ENCODE assay signal across 26 cellular contexts in the genomic region with DNA sequence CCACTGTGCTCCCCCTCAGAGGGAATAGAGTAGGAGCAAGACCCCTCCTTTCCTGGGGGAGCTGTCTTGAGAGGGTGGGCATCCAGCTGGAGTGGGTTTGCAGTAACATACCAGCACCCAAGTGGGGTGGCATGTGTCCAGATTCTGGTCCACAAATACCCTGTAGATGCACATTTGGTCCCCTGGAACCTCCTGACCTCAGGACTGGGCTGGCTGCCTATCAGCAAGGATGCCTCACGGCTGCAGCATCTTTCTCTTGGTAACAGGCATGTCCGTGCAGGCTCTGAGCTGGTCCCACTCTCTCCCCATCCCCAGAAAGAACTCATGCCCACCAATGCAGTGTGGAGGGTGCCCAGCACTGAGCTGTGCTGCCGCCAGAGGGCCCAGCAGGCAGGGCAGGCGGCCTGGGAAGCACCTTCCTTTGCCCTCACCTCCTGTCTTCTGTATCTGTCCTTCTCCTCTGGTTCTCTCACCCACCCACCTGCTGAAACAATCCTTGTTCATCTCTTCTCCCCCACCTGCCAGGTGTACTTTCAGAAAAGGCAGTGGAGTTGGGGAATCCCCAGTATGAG. TPM values are rescaled to one million over a fixed set of nuclear protein-coding genes. Genes with fewer than 3 reads are reported as not detected.
DNase-seq lines count a peak whose midpoint lies in the region; ATAC-seq and TF ChIP-seq lines count a peak whose summit lies in the region.
"Had no signal": no experiment of that assay in that cellular context is flagged by ENCODE, and none has a peak within 500 bp of the region (broad histone marks: within the 10 kb centered on the region; RNA-seq: fewer than 3 reads in every experiment).

No MANE protein-coding gene starts in this region.

- DNase-seq in GM13976 (ENCODE audit: low spot score) (peak; percentile 37), endodermal cell (no peak), NCI-H146 treated with DMSO at 0.1 percent for 48 hours (lab: John Stamatoyannopoulos, UW; ENCODE audit: unreplicated experiment) (no peak), activated gamma-delta T cell treated with Interleukin-2 at 50 U/mL for 16 hours (no peak)
- no peak for DNase-seq in activated naive CD8-positive, alpha-beta T cell treated with anti-CD3 and anti-CD28 coated beads, Interleukin-2, amount 50 U/mL, for 24 hours
- DNase-seq: activated CD4-positive, alpha-beta T cell treated with anti-CD3 and anti-CD28 coated beads, Interleukin-2, amount 10 ng/mL, durations not matched to agents 7 days and 5 days; aorta; BE2C; Caco-2; caudate nucleus; dorsolateral prefrontal cortex; head of caudate nucleus; mesendoderm; NCI-H2029 treated with DMSO at 0.1 percent for 48 hours; NCI-H226; occipital lobe; SJCRH30; upper lobe of left lung had no signal

- H3K36me3 ChIP-seq in DOHH2 (ENCODE audit: control insufficient read depth, low read length) (no peaks in the 10 kb centered on the region), OCI-LY3 (replicated peaks; ENCODE audit: low read depth, low read length) (no peaks in the 10 kb centered on the region), endodermal cell (ENCODE audit: control insufficient read depth, insufficient read depth, low read length) (peaks cover 5% of the 10 kb centered on the region)
- H3K36me3 ChIP-seq: SJCRH30 had no signal

- peaks cover 8% of the 10 kb centered on the region for H3K36me3 Mint-ChIP-seq in endodermal cell (ENCODE audit: low read depth)
- H3K36me3 Mint-ChIP-seq in activated naive CD8-positive, alpha-beta T cell treated with anti-CD3 and anti-CD28 coated beads, Interleukin-2, amount 50 U/mL, for 24 hours (ENCODE audit: low read depth) = no peaks in the 10 kb centered on the region
- H3K36me3 Mint-ChIP-seq: activated naive CD4-positive, alpha-beta T cell treated with anti-CD3 and anti-CD28 coated beads, Interleukin-2, amount 50 U/mL, for 24 hours had no signal

- no peak overlapping the region for H3K27ac ChIP-seq in DOHH2 (ENCODE audit: low read depth, low read length)
- H3K27ac ChIP-seq in OCI-LY3 (ENCODE audit: low read length) = no peak overlapping the region
- no peak overlapping the region for H3K27ac ChIP-seq in endodermal cell (ENCODE audit: low read depth, low read length)
- H3K27ac ChIP-seq: KMS-11, SJCRH30, upper lobe of left lung, VCaP had no signal

- in situ Hi-C loops in GM13976 (cut with MboI; ENCODE audit: low sequenced_read_pairs, unreplicated experiment) = no loop called here

- no peak overlapping the region for H3K27ac Mint-ChIP-seq in endodermal cell
- H3K27ac Mint-ChIP-seq in activated naive CD8-positive, alpha-beta T cell treated with anti-CD3 and anti-CD28 coated beads, Interleukin-2, amount 50 U/mL, for 24 hours = no peak overlapping the region
- H3K27ac Mint-ChIP-seq: activated CD4-positive, alpha-beta T cell treated with anti-CD3 and anti-CD28 coated beads, Interleukin-2, amount 10 ng/mL, durations not matched to agents 7 days and 5 days; activated naive CD4-positive, alpha-beta T cell treated with anti-CD3 and anti-CD28 coated beads, Interleukin-2, amount 50 U/mL, for 24 hours; activated T-helper 1 cell treated with anti-CD3 and anti-CD28 coated beads, Interleukin-12 subunit alpha, Interleukin-12 subunit beta, Interleukin-2, Interleukin-4 antibody, amounts not matched to agents 30 ng/mL and 10 ng/mL and 1 ng/mL, durations not matched to agents 14 hours and 24 hours and 36 hours; T-helper 1 cell treated with Interleukin-12 subunit alpha and Interleukin-12 subunit beta and Interleukin-4 antibody, amounts not matched to agents 30 μg/mL and 1 μg/mL, for 36 hours had no signal

- no peaks in the 10 kb centered on the region for H3K9me3 Mint-ChIP-seq in endodermal cell
- H3K9me3 Mint-ChIP-seq in activated naive CD8-positive, alpha-beta T cell treated with anti-CD3 and anti-CD28 coated beads, Interleukin-2, amount 50 U/mL, for 24 hours = no peaks in the 10 kb centered on the region
- H3K9me3 Mint-ChIP-seq: activated CD4-positive, alpha-beta T cell treated with anti-CD3 and anti-CD28 coated beads, Interleukin-2, amount 10 ng/mL, durations not matched to agents 7 days and 5 days; activated naive CD4-positive, alpha-beta T cell treated with anti-CD3 and anti-CD28 coated beads, Interleukin-2, amount 50 U/mL, for 24 hours; activated T-helper 1 cell treated with anti-CD3 and anti-CD28 coated beads, Interleukin-12 subunit alpha, Interleukin-12 subunit beta, Interleukin-2, Interleukin-4 antibody, amounts not matched to agents 30 ng/mL and 10 ng/mL and 1 ng/mL, durations not matched to agents 14 hours and 24 hours and 36 hours; T-helper 1 cell treated with Interleukin-12 subunit alpha and Interleukin-12 subunit beta and Interleukin-4 antibody, amounts not matched to agents 30 μg/mL and 1 μg/mL, for 36 hours had no signal

- H3K79me2 ChIP-seq in DOHH2 (ENCODE audit: control insufficient read depth, low read length) = no peaks in the 10 kb centered on the region
- H3K79me2 ChIP-seq in OCI-LY3 (ENCODE audit: low read length) = no peaks in the 10 kb centered on the region

- ATAC-seq in HG03196 (IDR thresholded peaks at IDR 0.05; ENCODE audit: unreplicated experiment) = no peak
- ATAC-seq in activated naive CD8-positive, alpha-beta T cell treated with anti-CD3 and anti-CD28 coated beads, Interleukin-2, amount 50 U/mL, for 24 hours = no peak

- no peak overlapping the region for H2AFZ ChIP-seq in OCI-LY3 (ENCODE audit: low read depth, low read length)

- H3K4me2 ChIP-seq in DOHH2 (ENCODE audit: low read length) (no peak overlapping the region), OCI-LY3 (ENCODE audit: low read length) (peak overlapping the region; percentile 4; the same call in 1 of the 2 replicates)
- H3K4me2 ChIP-seq: KMS-11 had no signal

- H3K27me3 ChIP-seq in DOHH2 (ENCODE audit: control insufficient read depth, low read length) (peaks cover 14% of the 10 kb centered on the region; the same call in 1 of the 2 replicates), OCI-LY3 (ENCODE audit: low read depth, low read length) (peaks cover 14% of the 10 kb centered on the region), endodermal cell (ENCODE audit: control insufficient read depth, insufficient read depth, low read length, poor library complexity, severe bottlenecking) (no peaks in the 10 kb centered on the region)
- H3K27me3 ChIP-seq: BE2C, dorsolateral prefrontal cortex, SJCRH30, upper lobe of left lung had no signal

- no peak overlapping the region for H3K4me3 ChIP-seq in DOHH2 (ENCODE audit: low read length)
- H3K4me3 ChIP-seq in OCI-LY3 (ENCODE audit: low read length) = no peak overlapping the region
- H3K4me3 ChIP-seq in endodermal cell (ENCODE audit: low read length) = no peak overlapping the region
- H3K4me3 ChIP-seq: dorsolateral prefrontal cortex, SJCRH30, upper lobe of left lung had no signal

- H3K9me2 ChIP-seq in DOHH2 (replicated peaks; ENCODE audit: control insufficient read depth, low read length) = no peaks in the 10 kb centered on the region

- TF ChIP-seq CTCF in DOHH2 (IDR thresholded peaks at IDR 0.05; ENCODE audit: low read depth, low read length, poor library complexity, severe bottlenecking) (peak; percentile 62), GM13976 (IDR thresholded peaks at IDR 0.05; ENCODE audit: borderline replicate concordance, control extremely low read depth, extremely low read depth, insufficient read depth, missing control alignments) (peak; percentile 22), OCI-LY3 (IDR thresholded peaks at IDR 0.05; ENCODE audit: low read depth, low read length) (peak; percentile 57), endodermal cell (conservative IDR thresholded peaks at IDR 0.05) (peak; percentile 54)

- H3K9ac ChIP-seq in OCI-LY3 (ENCODE audit: low read length) (no peak overlapping the region), endodermal cell (ENCODE audit: extremely low read depth, low read length, poor library complexity, severe bottlenecking) (no peak overlapping the region)
- H3K9ac ChIP-seq: KMS-11 had no signal

- H3K27me3 Mint-ChIP-seq in endodermal cell (ENCODE audit: insufficient read depth) = no peaks in the 10 kb centered on the region
- peaks cover 2% of the 10 kb centered on the region for H3K27me3 Mint-ChIP-seq in activated naive CD8-positive, alpha-beta T cell treated with anti-CD3 and anti-CD28 coated beads, Interleukin-2, amount 50 U/mL, for 24 hours
- H3K27me3 Mint-ChIP-seq: activated naive CD4-positive, alpha-beta T cell treated with anti-CD3 and anti-CD28 coated beads, Interleukin-2, amount 50 U/mL, for 24 hours had no signal

- H3K4me1 Mint-ChIP-seq in endodermal cell = peaks cover 11% of the 10 kb centered on the region
- peaks cover 7% of the 10 kb centered on the region for H3K4me1 Mint-ChIP-seq in activated naive CD8-positive, alpha-beta T cell treated with anti-CD3 and anti-CD28 coated beads, Interleukin-2, amount 50 U/mL, for 24 hours
- H3K4me1 Mint-ChIP-seq: activated CD4-positive, alpha-beta T cell treated with anti-CD3 and anti-CD28 coated beads, Interleukin-2, amount 10 ng/mL, durations not matched to agents 7 days and 5 days; activated naive CD4-positive, alpha-beta T cell treated with anti-CD3 and anti-CD28 coated beads, Interleukin-2, amount 50 U/mL, for 24 hours had no signal

- no peak overlapping the region for H3K4me3 Mint-ChIP-seq in endodermal cell
- H3K4me3 Mint-ChIP-seq in activated naive CD8-positive, alpha-beta T cell treated with anti-CD3 and anti-CD28 coated beads, Interleukin-2, amount 50 U/mL, for 24 hours = no peak overlapping the region
- H3K4me3 Mint-ChIP-seq: activated CD4-positive, alpha-beta T cell treated with anti-CD3 and anti-CD28 coated beads, Interleukin-2, amount 10 ng/mL, durations not matched to agents 7 days and 5 days; activated naive CD4-positive, alpha-beta T cell treated with anti-CD3 and anti-CD28 coated beads, Interleukin-2, amount 50 U/mL, for 24 hours; activated T-helper 1 cell treated with anti-CD3 and anti-CD28 coated beads, Interleukin-12 subunit alpha, Interleukin-12 subunit beta, Interleukin-2, Interleukin-4 antibody, amounts not matched to agents 30 ng/mL and 10 ng/mL and 1 ng/mL, durations not matched to agents 14 hours and 24 hours and 36 hours; T-helper 1 cell treated with Interleukin-12 subunit alpha and Interleukin-12 subunit beta and Interleukin-4 antibody, amounts not matched to agents 30 μg/mL and 1 μg/mL, for 36 hours had no signal

- H3K4me1 ChIP-seq in DOHH2 (ENCODE audit: control insufficient read depth, low read length) (peaks cover 10% of the 10 kb centered on the region), OCI-LY3 (ENCODE audit: low read length) (no peaks in the 10 kb centered on the region), endodermal cell (ENCODE audit: control insufficient read depth, insufficient read depth, low read length) (peaks cover 4% of the 10 kb centered on the region)
- H3K4me1 ChIP-seq: Caco-2 had no signal

- H3F3A ChIP-seq in DOHH2 (ENCODE audit: control insufficient read depth, insufficient read depth) = no peaks in the 10 kb centered on the region

- H4K20me1 ChIP-seq in DOHH2 (ENCODE audit: control insufficient read depth, insufficient read depth, low read depth, low read length) (no peaks in the 10 kb centered on the region), OCI-LY3 (ENCODE audit: insufficient read depth, low read length) (no peaks in the 10 kb centered on the region)

- WGBS in endodermal cell (ENCODE audit: insufficient coverage in 1 of 2, insufficient read length in 1 of 2), 2 experiments = 87 to 100% methylated on average over 1 to 4 of the region's 4 CpGs

- H3K9me3 ChIP-seq in DOHH2 (ENCODE audit: control insufficient read depth, insufficient read depth, low read length) = no peaks in the 10 kb centered on the region
- no peaks in the 10 kb centered on the region for H3K9me3 ChIP-seq in OCI-LY3 (ENCODE audit: insufficient read depth, low read length)
- no peaks in the 10 kb centered on the region for H3K9me3 ChIP-seq in endodermal cell (ENCODE audit: control insufficient read depth, low read length)
- H3K9me3 ChIP-seq: BE2C, Caco-2, SJCRH30, upper lobe of left lung had no signal

RNA-seq across cellular contexts. Expression of gene ITGB1BP1, which starts 47.4 kb away (rescaled TPM):
- total RNA-seq in endodermal cell = 10 to 100 TPM; 34.9 to 58.9 TPM
- polyA plus RNA-seq in endodermal cell (2013, experiment 1 of 2) = 42.8 TPM
- polyA plus RNA-seq in endodermal cell (2013, experiment 2 of 2) = 47.2 TPM

RNA-seq across cellular contexts. Expression of gene CPSF3, which starts 47.5 kb away (rescaled TPM):
- total RNA-seq in endodermal cell = 10 to 100 TPM; 75.0 to 85.2 TPM
- polyA plus RNA-seq in endodermal cell (2013, experiment 1 of 2) = 95.0 TPM
- polyA plus RNA-seq in endodermal cell (2013, experiment 2 of 2) = 83.4 TPM
